8 cellular contexts compared by ENCODE assay signal in the genomic region with DNA sequence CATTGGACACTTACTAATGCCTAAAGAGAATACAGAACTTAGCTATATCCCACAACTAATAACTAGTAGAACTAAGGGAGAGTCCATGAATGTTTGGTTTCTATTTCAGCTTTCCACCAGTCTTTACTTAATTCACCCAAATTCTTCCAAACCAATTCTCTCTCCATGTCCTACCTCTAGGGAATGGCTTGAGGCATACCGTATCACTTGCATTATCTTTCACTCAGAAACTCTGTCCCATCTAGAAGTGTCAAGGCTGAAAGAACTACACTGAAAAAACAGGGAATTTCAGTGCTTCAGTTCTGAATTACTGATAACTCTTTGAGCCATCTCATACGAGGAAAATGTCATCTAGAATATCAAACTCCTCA. TPM values are rescaled to one million over a fixed set of nuclear protein-coding genes. Genes with fewer than 3 reads are reported as not detected.
DNase-seq lines count a peak whose midpoint lies in the region; ATAC-seq and TF ChIP-seq lines count a peak whose summit lies in the region.

No MANE protein-coding gene starts in this region.

- H3K4me3 Mint-ChIP-seq in CD4-positive, alpha-beta T cell: peak overlapping the region; percentile 92
- H3K4me3 Mint-ChIP-seq in natural killer cell treated with Interleukin-12 subunit alpha and Interleukin-12 subunit beta and Interleukin-15 and Interleukin-18, amount 100 ng/mL, for 72 hours: peak overlapping the region; percentile 100

- H2BK5ac ChIP-seq in IMR-90 (ENCODE audit: low read depth, low read length, poor library complexity, severe bottlenecking): peak overlapping the region; percentile 77

- no peak for TF ChIP-seq RAD21 in IMR-90 (IDR thresholded peaks at IDR 0.05; ENCODE audit: low read length)

- H4K91ac ChIP-seq in IMR-90 (ENCODE audit: insufficient read depth, low read depth, low read length): peak overlapping the region; percentile 99

- H3K79me1 ChIP-seq in IMR-90 (ENCODE audit: low read depth in 1 of 2, low read length in 2 of 2): peaks cover 17 to 23% of the 10 kb centered on the region in 2 experiments

- peak overlapping the region; percentile 80 for H3K56ac ChIP-seq in IMR-90 (ENCODE audit: extremely low read depth, insufficient read depth, low read length)

- intact Hi-C loops in CD4-positive, alpha-beta T cell (cut with DNase I, micrococcal nuclease): loop anchor here in 1 of 2 experiments (2.0 to 5.0 kb wide), 2 partner anchors 402 to 587 kb away; no protein-coding TSS in a partner anchor
- intact Hi-C loops in IMR-90 (cut with micrococcal nuclease): no loop called here
- intact Hi-C loops in dorsolateral prefrontal cortex (cut with DNase I): loop anchor here in 1 of 2 donors (10.0 kb wide), 1 partner anchor 145 kb away; a partner anchor contains a TSS

- H3K4me2 ChIP-seq in IMR-90 (ENCODE audit: low read depth, low read length): peak overlapping the region; percentile 55

- POLR2A ChIA-PET in CD4-positive, alpha-beta T cell (lab: Charles Lee): interaction anchor here (1.2 to 2.5 kb wide), 3 partner anchors 10 to 150 kb away, joined by 3 to 11 read pairs (median 6); a partner anchor contains a TSS
- POLR2A ChIA-PET in IMR-90 (lab: Charles Lee; ENCODE audit: unreplicated experiment): interaction anchor here (0.8 kb wide), 1 partner anchor 10 kb away, joined by 6 read pairs; no protein-coding TSS in a partner anchor

- no peaks in the 10 kb centered on the region for H4K20me1 ChIP-seq in IMR-90 (ENCODE audit: insufficient read depth, low read length)

- BruUV-seq in IMR-90 (replicated peaks; lab: Mats Ljungman, UMichigan): no TSS peak

- in situ Hi-C loops in IMR-90 (cut with MboI; ENCODE audit: low sequenced_read_pairs): no loop called here

- peak overlapping the region; percentile 95 to 99 for H4K8ac ChIP-seq in IMR-90 (ENCODE audit: low read depth in 2 of 2, low read length in 2 of 2)

- H3K9me3 Mint-ChIP-seq in CD4-positive, alpha-beta T cell: no peaks in the 10 kb centered on the region
- no peaks in the 10 kb centered on the region for H3K9me3 Mint-ChIP-seq in natural killer cell treated with Interleukin-12 subunit alpha and Interleukin-12 subunit beta and Interleukin-15 and Interleukin-18, amount 100 ng/mL, for 72 hours

- H3K9ac ChIP-seq in IMR-90 (ENCODE audit: low read depth, low read length): peak overlapping the region; percentile 94

- H3K27ac ChIP-seq in CD4-positive, alpha-beta T cell (ENCODE audit: low read depth, low read length): peak overlapping the region; percentile 65
- H3K27ac ChIP-seq in IMR-90 (ENCODE audit: insufficient read depth, low read length): peak overlapping the region; percentile 95
- H3K27ac ChIP-seq in dorsolateral prefrontal cortex: peak overlapping the region in 51 of 59 donors; percentile 10 to 94 (median 81)

- H3K36me3 ChIP-seq in IMR-90 (ENCODE audit: control insufficient read depth, insufficient read depth, low read length): no peaks in the 10 kb centered on the region

- peak overlapping the region; percentile 94 for H4K5ac ChIP-seq in IMR-90 (ENCODE audit: low read depth, low read length)

- peak overlapping the region; percentile 89; the same call in 1 of the 3 replicates for H2BK15ac ChIP-seq in IMR-90 (ENCODE audit: low read depth, low read length)

- TF ChIP-seq POLR2A in IMR-90 (IDR thresholded peaks at IDR 0.05; ENCODE audit: low read depth, low read length): no peak

- no peaks in the 10 kb centered on the region for H3K27me3 Mint-ChIP-seq in CD4-positive, alpha-beta T cell
- no peaks in the 10 kb centered on the region for H3K27me3 Mint-ChIP-seq in natural killer cell treated with Interleukin-12 subunit alpha and Interleukin-12 subunit beta and Interleukin-15 and Interleukin-18, amount 100 ng/mL, for 72 hours

- no peaks in the 10 kb centered on the region for H3K9me1 ChIP-seq in IMR-90 (ENCODE audit: insufficient read depth, low read length)

- no peak overlapping the region for H2AK5ac ChIP-seq in IMR-90 (ENCODE audit: low read depth, low read length)

- H2AFZ ChIP-seq in IMR-90 (replicated peaks; ENCODE audit: low read length, poor library complexity): peak overlapping the region; percentile 94

- WGBS in IMR-90 (ENCODE audit: extremely low coverage in 2 of 2, insufficient read length in 1 of 2), 2 experiments: no CpG with 5 or more reads among the region's 2 CpGs

- H3K23ac ChIP-seq in IMR-90 (ENCODE audit: low read depth, low read length): peak overlapping the region; percentile 85

- peak overlapping the region; percentile 89 for H3K4me3 ChIP-seq in IMR-90 (ENCODE audit: insufficient read depth, low read depth, low read length)
- peak overlapping the region; percentile 62 to 96 (median 85) for H3K4me3 ChIP-seq in dorsolateral prefrontal cortex

- H3K4ac ChIP-seq in IMR-90 (ENCODE audit: low read depth, low read length): peak overlapping the region; percentile 95

- peak overlapping the region; percentile 89 for H3K18ac ChIP-seq in IMR-90 (ENCODE audit: low read depth, low read length)

- CTCF ChIA-PET in CD4-positive, alpha-beta T cell (lab: Charles Lee): no interaction called here
- CTCF ChIA-PET in IMR-90 (lab: Yijun Ruan, JAX): no interaction called here

- peak overlapping the region; percentile 90 for H2BK120ac ChIP-seq in IMR-90 (ENCODE audit: low read depth, low read length)

- H3K4me1 Mint-ChIP-seq in CD4-positive, alpha-beta T cell (ENCODE audit: low read depth): peaks cover 46% of the 10 kb centered on the region
- H3K4me1 Mint-ChIP-seq in natural killer cell treated with Interleukin-12 subunit alpha and Interleukin-12 subunit beta and Interleukin-15 and Interleukin-18, amount 100 ng/mL, for 72 hours (ENCODE audit: low read depth in 2 of 2): peaks cover 33 to 42% of the 10 kb centered on the region in 2 donors

- DNase-seq in CD4-positive, alpha-beta T cell: no peak
- DNase-seq in IMR-90: no peak
- DNase-seq in dorsolateral prefrontal cortex: no peak
- no peak for DNase-seq in natural killer cell treated with Interleukin-12 subunit alpha and Interleukin-12 subunit beta and Interleukin-15 and Interleukin-18, amount 100 ng/mL, for 72 hours (ENCODE audit: low spot score)
- DNase-seq in NCI-H1694 treated with DMSO at 0.1 percent for 48 hours (lab: John Stamatoyannopoulos, UW): no peak
- no peak for DNase-seq in activated effector memory CD4-positive, alpha-beta T cell treated with anti-CD3 and anti-CD28 coated beads, Interleukin-2, amount 50 U/mL, for 16 hours
- DNase-seq in KG1 (lab: John Stamatoyannopoulos, UW): no peak
- DNase-seq in NCI-H748 (lab: John Stamatoyannopoulos, UW; ENCODE audit: unreplicated experiment): no peak

- peaks cover 40% of the 10 kb centered on the region for H3K36me3 Mint-ChIP-seq in CD4-positive, alpha-beta T cell (ENCODE audit: low read depth)
- peaks cover 12% of the 10 kb centered on the region for H3K36me3 Mint-ChIP-seq in natural killer cell treated with Interleukin-12 subunit alpha and Interleukin-12 subunit beta and Interleukin-15 and Interleukin-18, amount 100 ng/mL, for 72 hours

- H2BK20ac ChIP-seq in IMR-90 (ENCODE audit: low read depth, low read length): no peak overlapping the region; the same call in 1 of the 2 replicates

- H2AK9ac ChIP-seq in IMR-90 (replicated peaks; ENCODE audit: low read depth, low read length, poor library complexity): peak overlapping the region; percentile 18

- no peak for ATAC-seq in CD4-positive, alpha-beta T cell (ENCODE audit: poor library complexity)
- ATAC-seq in IMR-90 (ENCODE audit: low read depth): peak; percentile 28
- no peak for ATAC-seq in natural killer cell treated with Interleukin-12 subunit alpha and Interleukin-12 subunit beta and Interleukin-15 and Interleukin-18, amount 100 ng/mL, for 72 hours

- no peaks in the 10 kb centered on the region for H3K27me3 ChIP-seq in CD4-positive, alpha-beta T cell (ENCODE audit: control insufficient read depth, insufficient read depth, low read length)
- H3K27me3 ChIP-seq in IMR-90 (ENCODE audit: control insufficient read depth, insufficient read depth, low read length) (no peaks in the 10 kb centered on the region), dorsolateral prefrontal cortex (no peaks in the 10 kb centered on the region)

- H3K9me3 ChIP-seq in CD4-positive, alpha-beta T cell (ENCODE audit: control insufficient read depth, low read length): no peaks in the 10 kb centered on the region
- no peaks in the 10 kb centered on the region for H3K9me3 ChIP-seq in IMR-90 (ENCODE audit: control insufficient read depth, insufficient read depth, low read length)

- no peak for TF ChIP-seq CTCF in CD4-positive, alpha-beta T cell (IDR thresholded peaks at IDR 0.05)
- no peak for TF ChIP-seq CTCF in IMR-90 (conservative IDR thresholded peaks at IDR 0.05; ENCODE audit: low read depth, low read length)
- no peak for TF ChIP-seq CTCF in dorsolateral prefrontal cortex (IDR thresholded peaks at IDR 0.05 in 54 of 56, conservative IDR thresholded peaks at IDR 0.05 in 2 of 56; ENCODE audit: low read depth in 1 of 56, partially characterized antibody in 56 of 56)

- dilution Hi-C loops in IMR-90 (cut with HindIII; ENCODE audit: low sequenced_read_pairs, unreplicated experiment): no loop called here

- H3K14ac ChIP-seq in IMR-90 (replicated peaks; ENCODE audit: low read depth, low read length): peak overlapping the region; percentile 94; the same call in 1 of the 2 replicates

- H3K4me1 ChIP-seq in IMR-90 (ENCODE audit: control insufficient read depth, insufficient read depth, low read length): no peaks in the 10 kb centered on the region

- H3K27ac Mint-ChIP-seq in CD4-positive, alpha-beta T cell: peak overlapping the region; percentile 77
- H3K27ac Mint-ChIP-seq in natural killer cell treated with Interleukin-12 subunit alpha and Interleukin-12 subunit beta and Interleukin-15 and Interleukin-18, amount 100 ng/mL, for 72 hours: peak overlapping the region; percentile 82 to 96

TF ChIP-seq in IMR-90, 13 proteins besides CTCF, POLR2A, EP300 and RAD21 (continues in another document):
- TF ChIP-seq RCOR1 (IDR thresholded peaks at IDR 0.05; ENCODE audit: insufficient replicate concordance, low read length) (no peak), USF2 (IDR thresholded peaks at IDR 0.05; ENCODE audit: low read depth, low read length) (no peak), CHD1 (IDR thresholded peaks at IDR 0.05; ENCODE audit: low read depth, low read length) (no peak)

RNA-seq across cellular contexts. Expression of gene TMEM168, which starts 0.8 kb away (rescaled TPM):
- 10 to 100 TPM; 11.5 to 11.9 TPM for total RNA-seq in CD4-positive, alpha-beta T cell
- total RNA-seq in IMR-90 (2012; rRNA removed) (22.9 and 26.1 TPM in 2 replicates), dorsolateral prefrontal cortex (10 to 100 TPM; 10.8 to 25.4 (median 17.3) TPM)
- polyA plus RNA-seq in IMR-90 (2012; rRNA removed): 14.7 and 17.7 TPM in 2 replicates
- polyA plus RNA-seq in IMR-90 (2012; cell fraction: cytosol; rRNA removed): 3.0 and 7.7 TPM in 2 replicates
- 5.8 and 56.3 TPM in 2 replicates for polyA plus RNA-seq in IMR-90 (2012; cell fraction: nucleus; rRNA removed; ENCODE audit: low replicate concordance)
- 10 to 100 TPM; 21.1 to 25.7 TPM for total RNA-seq in natural killer cell treated with Interleukin-12 subunit alpha and Interleukin-12 subunit beta and Interleukin-15 and Interleukin-18, amount 100 ng/mL, for 72 hours
